30 cellular contexts compared by ENCODE assay signal in genomic region chr4:20412072-20412471, GRCh38.
"Had no signal": no experiment of that assay in that cellular context is flagged by ENCODE, and none has a peak within 500 bp of the region (broad histone marks: within the 10 kb centered on the region; RNA-seq: fewer than 3 reads in every experiment).

No MANE protein-coding gene starts in this region.

- H3K36me3 ChIP-seq: neutrophil, spleen, suprapubic skin, tibial nerve, upper lobe of left lung, vagina had no signal

- H3K27ac ChIP-seq: neutrophil, parathyroid adenoma, psoas muscle, skin epidermis, spleen, suprapubic skin, testis, tibial nerve, upper lobe of left lung, vagina had no signal

- H3K4me3 ChIP-seq: psoas muscle, skin epidermis, smooth muscle cell, spleen, suprapubic skin, testis, tibial nerve, upper lobe of left lung, vagina had no signal

- H3K4me2 ChIP-seq: smooth muscle cell had no signal

- DNase-seq: naive thymus-derived CD8-positive, alpha-beta T cell; nephron progenitor cell; nucleus accumbens; posterior cingulate gyrus; psoas muscle; right cardiac atrium; spleen; stimulated activated CD4-positive, alpha-beta T cell treated with anti-CD3 and anti-CD28 coated beads, Interleukin-12 subunit alpha, Interleukin-12 subunit beta, amount 100 ng/mL, for 4 hours; stimulated activated CD4-positive, alpha-beta T cell treated with anti-CD3 and anti-CD28 coated beads, Interleukin-1b, Interleukin-23, amount 100 ng/mL, for 48 hours; stimulated activated CD4-positive, alpha-beta T cell treated with anti-CD3 and anti-CD28 coated beads, Interleukin-4, amount 100 ng/mL, for 1 hour; stimulated activated CD4-positive, alpha-beta T cell treated with anti-CD3 and anti-CD28 coated beads, Interleukin-4, amount 100 ng/mL, for 4 hours; stimulated activated CD8-positive, alpha-beta memory T cell treated with anti-CD3 and anti-CD28 coated beads, Interleukin-4, amount 100 ng/mL, for 48 hours; stimulated activated naive CD4-positive, alpha-beta T cell; stimulated activated naive CD8-positive, alpha-beta T cell treated with anti-CD3 and anti-CD28 coated beads, Interleukin-15, amount 100 ng/mL, for 72 hours; stimulated activated naive CD8-positive, alpha-beta T cell treated with anti-CD3 and anti-CD28 coated beads, Interleukin-15, Interleukin-2, amounts not matched to agents 100 U/mL and 50 U/mL, for 24 hours; substantia nigra; testis; trophoblast cell; upper lobe of left lung had no signal

- ATAC-seq: naive thymus-derived CD8-positive, alpha-beta T cell; natural killer cell treated with Interleukin-12 subunit alpha and Interleukin-12 subunit beta and Interleukin-15 and Interleukin-18, amount 100 ng/mL, for 72 hours; psoas muscle; right cardiac atrium; sciatic nerve; stimulated activated memory B cell treated with anti-CD40 and anti-IgM and Interleukin-4, amounts not matched to agents 10 μg/mL and 1 μg/mL and 100 μg/mL, for 72 hours; stimulated activated naive CD8-positive, alpha-beta T cell treated with anti-CD3 and anti-CD28 coated beads, Interleukin-15, amount 100 ng/mL, for 72 hours; stimulated activated naive CD8-positive, alpha-beta T cell treated with anti-CD3 and anti-CD28 coated beads, Interleukin-15, Interleukin-2, amounts not matched to agents 100 U/mL and 50 U/mL, for 24 hours had no signal

- FAIRE-seq: urothelium cell line had no signal

- H3K27me3 ChIP-seq: neutrophil, spleen, suprapubic skin, testis, tibial nerve, upper lobe of left lung, vagina had no signal

- H3K4me1 ChIP-seq: parathyroid adenoma, psoas muscle, suprapubic skin, upper lobe of left lung had no signal

- H2AFZ ChIP-seq: parathyroid adenoma had no signal

- H3K79me2 ChIP-seq: parathyroid adenoma had no signal

- H3K9me3 ChIP-seq: neutrophil, psoas muscle, spleen, suprapubic skin, testis, tibial nerve, upper lobe of left lung, vagina had no signal

- H3K9ac ChIP-seq: parathyroid adenoma had no signal
